17 cellular contexts compared by ENCODE assay signal in the genomic region with DNA sequence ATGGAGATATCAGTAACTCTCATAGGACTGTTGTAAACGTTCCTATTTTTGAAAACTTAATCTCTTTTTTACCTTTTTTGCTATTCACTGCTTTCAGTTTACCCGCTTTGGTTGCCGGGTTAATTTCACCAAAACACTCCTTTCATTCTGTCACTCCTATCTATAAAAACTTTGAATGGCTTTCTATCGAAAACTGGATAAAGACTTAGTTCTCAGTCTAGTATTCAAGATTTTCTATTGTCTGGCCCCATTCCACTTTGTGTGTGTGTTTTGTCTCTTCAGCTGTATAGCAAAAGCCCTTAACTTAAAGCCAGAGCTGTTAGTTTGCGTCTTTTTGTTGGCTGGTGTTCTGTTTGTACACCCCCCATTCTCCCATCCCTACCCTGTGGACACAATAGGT.
"Had no signal": no experiment of that assay in that cellular context is flagged by ENCODE, and none has a peak within 500 bp of the region (broad histone marks: within the 10 kb centered on the region; RNA-seq: fewer than 3 reads in every experiment).

No MANE protein-coding gene starts in this region.

- H3K9me3 ChIP-seq: ascending aorta, heart left ventricle, psoas muscle, sigmoid colon, suprapubic skin, upper lobe of left lung had no signal

- ATAC-seq: heart left ventricle, left lobe of liver, psoas muscle, T-cell had no signal

- H3K27me3 Mint-ChIP-seq: memory B cell, T-cell had no signal

- H3K36me3 ChIP-seq: ascending aorta, suprapubic skin had no signal

- DNase-seq: activated CD4-positive, alpha-beta T cell treated with anti-CD3 and anti-CD28 coated beads for 4 hours; activated effector memory CD4-positive, alpha-beta T cell treated with anti-CD3 and anti-CD28 coated beads, Interleukin-2, amount 50 U/mL, for 16 hours; heart left ventricle; islet precursor cell; occipital lobe; psoas muscle; sigmoid colon; stimulated activated CD4-positive, alpha-beta T cell treated with anti-CD3 and anti-CD28 coated beads, Interleukin-12 subunit alpha, Interleukin-12 subunit beta, amount 100 ng/mL, for 4 hours; stimulated activated CD4-positive, alpha-beta T cell treated with anti-CD3 and anti-CD28 coated beads, Interleukin-2, amount 100 ng/mL, for 48 hours; stimulated activated naive CD4-positive, alpha-beta T cell treated with Interleukin-2 at 50 U/mL for 16 hours; T-cell; upper lobe of left lung; WERI-Rb-1 had no signal

- H3K9me3 Mint-ChIP-seq: memory B cell, T-cell had no signal

- H3K4me3 ChIP-seq: ascending aorta, heart left ventricle, psoas muscle, sigmoid colon, suprapubic skin, upper lobe of left lung had no signal

- H3K4me3 Mint-ChIP-seq: memory B cell had no signal

- H3K27me3 ChIP-seq: ascending aorta, heart left ventricle, sigmoid colon, suprapubic skin, upper lobe of left lung had no signal

- H3K27ac Mint-ChIP-seq: memory B cell, T-cell had no signal

- H3K27ac ChIP-seq: ascending aorta, psoas muscle, sigmoid colon, suprapubic skin, upper lobe of left lung, WERI-Rb-1 had no signal
